ENCODE assay signal across 11 cellular contexts in the genomic region with DNA sequence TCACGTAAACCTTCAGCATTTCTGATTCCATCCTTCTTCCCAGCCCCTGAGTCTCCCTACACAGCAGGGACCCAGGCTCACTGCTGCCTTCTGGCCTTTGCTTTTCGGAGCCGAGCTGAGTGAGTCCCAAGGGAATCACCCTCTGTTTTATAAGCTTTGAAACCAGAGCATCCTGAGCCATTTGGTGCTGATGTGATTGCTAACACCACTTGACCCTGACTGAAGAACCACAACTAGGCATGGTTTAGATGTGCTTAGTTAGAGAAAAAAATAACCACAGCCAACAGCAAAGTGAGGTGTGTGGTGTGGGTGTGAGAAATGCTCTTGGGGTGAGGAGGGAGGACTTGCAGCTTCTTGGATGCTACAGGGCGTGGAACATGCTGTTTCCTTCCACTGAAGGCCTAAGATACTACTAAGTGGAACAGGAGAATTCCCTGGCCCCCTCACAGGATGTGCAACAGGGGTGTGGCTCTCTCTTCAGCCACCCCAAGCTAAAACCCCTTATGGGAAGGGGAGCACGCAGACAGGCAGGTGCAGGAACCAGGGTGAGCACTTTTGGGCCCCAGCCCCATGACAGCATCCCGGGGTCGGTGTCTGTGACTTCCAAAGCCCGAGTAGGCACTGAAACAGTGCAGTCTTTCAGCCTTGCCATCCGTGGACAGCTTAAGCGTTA. TPM values are rescaled to one million over a fixed set of nuclear protein-coding genes. Genes with fewer than 3 reads are reported as not detected.
DNase-seq lines count a peak whose midpoint lies in the region; ATAC-seq and TF ChIP-seq lines count a peak whose summit lies in the region.
"Had no signal": no experiment of that assay in that cellular context is flagged by ENCODE, and none has a peak within 500 bp of the region (broad histone marks: within the 10 kb centered on the region; RNA-seq: fewer than 3 reads in every experiment).

A gene (minus strand): TSS at position 221 of the 673 bp plus-strand sequence. CDS start 53,767 bp downstream, outside the sequence.

- H3K18ac ChIP-seq in mesendoderm (ENCODE audit: low read length): no peak within 1 kb of the TSS

- no peak within 1 kb of the TSS for H3K4me2 ChIP-seq in mesendoderm (ENCODE audit: low read length)

- H3K27ac ChIP-seq in mesendoderm (ENCODE audit: low read depth, low read length) (no peak within 1 kb of the TSS), vagina (peak within 1 kb of the TSS; percentile 5)
- H3K27ac ChIP-seq: adrenal gland had no signal

- H2AK5ac ChIP-seq in mesendoderm (ENCODE audit: low read length): no peak within 1 kb of the TSS

- peak within 1 kb of the TSS; percentile 27 for H3K4ac ChIP-seq in mesendoderm (ENCODE audit: low read depth, low read length)

- H3K4me3 ChIP-seq in mesendoderm (ENCODE audit: low read length) (no peak within 1 kb of the TSS), vagina (peak within 1 kb of the TSS; percentile 14 to 26)
- H3K4me3 ChIP-seq: adrenal gland had no signal

- TF ChIP-seq POLR2A in vagina (IDR thresholded peaks at IDR 0.05): no peak

- no peak within 1 kb of the TSS for H3K23ac ChIP-seq in mesendoderm (ENCODE audit: low read length)

- H3K79me2 ChIP-seq in mesendoderm (ENCODE audit: control insufficient read depth, insufficient read depth, low read length): no peaks in the 10 kb centered on the region

- no peak for ATAC-seq in GM19397 (IDR thresholded peaks at IDR 0.05; ENCODE audit: unreplicated experiment)

- H3K9me3 ChIP-seq in vagina: no peaks in the 10 kb centered on the region
- H3K9me3 ChIP-seq: adrenal gland had no signal

- no peaks in the 10 kb centered on the region for H3K79me1 ChIP-seq in mesendoderm (ENCODE audit: low read length)

- peaks cover 2% of the 10 kb centered on the region for H3K4me1 ChIP-seq in mesendoderm (ENCODE audit: control insufficient read depth, low read depth, low read length)
- H3K4me1 ChIP-seq in vagina: peaks cover 8% of the 10 kb centered on the region
- H3K4me1 ChIP-seq: adrenal gland had no signal

- no peak within 1 kb of the TSS for H4K5ac ChIP-seq in mesendoderm (ENCODE audit: low read length)

- no peak within 1 kb of the TSS for H3K9ac ChIP-seq in mesendoderm (ENCODE audit: low read length)

- H3K27me3 Mint-ChIP-seq in activated T-helper 1 cell treated with anti-CD3 and anti-CD28 coated beads, Interleukin-12 subunit alpha, Interleukin-12 subunit beta, Interleukin-2, Interleukin-4 antibody, amounts not matched to agents 30 ng/mL and 10 ng/mL and 1 ng/mL, durations not matched to agents 14 hours and 24 hours and 36 hours (ENCODE audit: insufficient read depth): no peaks in the 10 kb centered on the region

- H2BK120ac ChIP-seq in mesendoderm (ENCODE audit: low read depth, low read length): no peak within 1 kb of the TSS

- H3K36me3 ChIP-seq in mesendoderm (ENCODE audit: control insufficient read depth, insufficient read depth, low read length) (no peaks in the 10 kb centered on the region), vagina (no peaks in the 10 kb centered on the region)
- H3K36me3 ChIP-seq: adrenal gland had no signal

- H3K36me3 Mint-ChIP-seq in activated T-helper 1 cell treated with anti-CD3 and anti-CD28 coated beads, Interleukin-12 subunit alpha, Interleukin-12 subunit beta, Interleukin-2, Interleukin-4 antibody, amounts not matched to agents 30 ng/mL and 10 ng/mL and 1 ng/mL, durations not matched to agents 14 hours and 24 hours and 36 hours (ENCODE audit: low read depth): peaks cover 11% of the 10 kb centered on the region

- no peak for TF ChIP-seq CTCF in vagina (IDR thresholded peaks at IDR 0.05)

- H2BK15ac ChIP-seq in mesendoderm (replicated peaks; ENCODE audit: low read depth): no peak within 1 kb of the TSS

- H3K27me3 ChIP-seq in mesendoderm (ENCODE audit: insufficient read depth, low read length, poor library complexity) (no peaks in the 10 kb centered on the region), vagina (no peaks in the 10 kb centered on the region)
- H3K27me3 ChIP-seq: adrenal gland had no signal

- DNase-seq in stimulated activated CD4-positive, alpha-beta T cell treated with anti-CD3 and anti-CD28 coated beads, Interleukin-1b, Interleukin-23, amount 100 ng/mL, for 48 hours: peak; percentile 51
- no peak for DNase-seq in stimulated activated CD4-positive, alpha-beta T cell treated with anti-CD3 and anti-CD28 coated beads, Interleukin-12 subunit alpha, Interleukin-12 subunit beta, amount 100 ng/mL, for 4 hours
- peak; percentile 67 for DNase-seq in activated T-helper 1 cell treated with anti-CD3 and anti-CD28 coated beads, Interleukin-12 subunit alpha, Interleukin-12 subunit beta, Interleukin-2, Interleukin-4 antibody, amounts not matched to agents 30 ng/mL and 10 ng/mL and 1 ng/mL, durations not matched to agents 14 hours and 24 hours and 36 hours (ENCODE audit: low spot score)
- DNase-seq in mesendoderm (no peak), vagina (ENCODE audit: extremely low spot score in 2 of 2) (no peak), GF-D8 (lab: John Stamatoyannopoulos, UW) (no peak), inferior parietal cortex (ENCODE audit: extremely low spot score) (no peak)
- DNase-seq: adrenal gland, NCI-H2029 had no signal

- H3K4me1 Mint-ChIP-seq in activated T-helper 1 cell treated with anti-CD3 and anti-CD28 coated beads, Interleukin-12 subunit alpha, Interleukin-12 subunit beta, Interleukin-2, Interleukin-4 antibody, amounts not matched to agents 30 ng/mL and 10 ng/mL and 1 ng/mL, durations not matched to agents 14 hours and 24 hours and 36 hours (ENCODE audit: low read depth): peaks cover 92% of the 10 kb centered on the region

- no CpG with 5 or more reads among the region's 10 CpGs for WGBS in mesendoderm (ENCODE audit: extremely low coverage, insufficient coverage, low lambda C conversion rate)

- no peaks in the 10 kb centered on the region for H3K9me3 Mint-ChIP-seq in activated T-helper 1 cell treated with anti-CD3 and anti-CD28 coated beads, Interleukin-12 subunit alpha, Interleukin-12 subunit beta, Interleukin-2, Interleukin-4 antibody, amounts not matched to agents 30 ng/mL and 10 ng/mL and 1 ng/mL, durations not matched to agents 14 hours and 24 hours and 36 hours

- peak within 1 kb of the TSS; percentile 95 for H3K4me3 Mint-ChIP-seq in activated T-helper 1 cell treated with anti-CD3 and anti-CD28 coated beads, Interleukin-12 subunit alpha, Interleukin-12 subunit beta, Interleukin-2, Interleukin-4 antibody, amounts not matched to agents 30 ng/mL and 10 ng/mL and 1 ng/mL, durations not matched to agents 14 hours and 24 hours and 36 hours
- H3K4me3 Mint-ChIP-seq: CD14-positive monocyte had no signal

- no peak within 1 kb of the TSS for H4K8ac ChIP-seq in mesendoderm (ENCODE audit: low read depth, low read length)

- H3K27ac Mint-ChIP-seq in activated T-helper 1 cell treated with anti-CD3 and anti-CD28 coated beads, Interleukin-12 subunit alpha, Interleukin-12 subunit beta, Interleukin-2, Interleukin-4 antibody, amounts not matched to agents 30 ng/mL and 10 ng/mL and 1 ng/mL, durations not matched to agents 14 hours and 24 hours and 36 hours: peak within 1 kb of the TSS; percentile 97

- no peak within 1 kb of the TSS for H3K56ac ChIP-seq in mesendoderm (ENCODE audit: low read length)

- intact Hi-C loops in activated T-helper 1 cell treated with anti-CD3 and anti-CD28 coated beads, Interleukin-12 subunit alpha, Interleukin-12 subunit beta, Interleukin-2, Interleukin-4 antibody, amounts not matched to agents 30 ng/mL and 10 ng/mL and 1 ng/mL, durations not matched to agents 14 hours and 24 hours and 36 hours (cut with micrococcal nuclease): loop anchor here (1.0 to 10.0 kb wide), 6 partner anchors 9 to 643 kb away; a partner anchor contains a TSS
- intact Hi-C loops in vagina (cut with DNase I): no loop called here

- H2BK5ac ChIP-seq in mesendoderm (ENCODE audit: low read length): no peak within 1 kb of the TSS

RNA-seq across cellular contexts. Expression of the gene that starts here (rescaled TPM):
- total RNA-seq in activated T-helper 1 cell treated with anti-CD3 and anti-CD28 coated beads, Interleukin-12 subunit alpha, Interleukin-12 subunit beta, Interleukin-2, Interleukin-4 antibody, amounts not matched to agents 30 ng/mL and 10 ng/mL and 1 ng/mL, durations not matched to agents 14 hours and 24 hours and 36 hours: 21.5 and 27.2 TPM in 2 replicates
- polyA plus RNA-seq in mesendoderm (2013, experiment 1 of 2): 15.5 TPM
- 16.7 TPM for polyA plus RNA-seq in mesendoderm (2013, experiment 2 of 2)
- total RNA-seq in vagina: 50.3 TPM

Comparison
In these comparisons a context has a peak if more than half of its experiments do, and no peak if none do; other contexts are left out.
1. DNase-seq: peak in stimulated activated CD4-positive, alpha-beta T cell treated with anti-CD3 and anti-CD28 coated beads, Interleukin-1b, Interleukin-23, amount 100 ng/mL, for 48 hours (single experiment) and activated T-helper 1 cell treated with anti-CD3 and anti-CD28 coated beads, Interleukin-12 subunit alpha, Interleukin-12 subunit beta, Interleukin-2, Interleukin-4 antibody, amounts not matched to agents 30 ng/mL and 10 ng/mL and 1 ng/mL, durations not matched to agents 14 hours and 24 hours and 36 hours (single experiment); none in stimulated activated CD4-positive, alpha-beta T cell treated with anti-CD3 and anti-CD28 coated beads, Interleukin-12 subunit alpha, Interleukin-12 subunit beta, amount 100 ng/mL, for 4 hours (single experiment), mesendoderm (single experiment), vagina (0 of 2), GF-D8 (single experiment) and inferior parietal cortex (single experiment).